22 cellular contexts compared by ENCODE assay signal in genomic region chr14:54975856-54976255, GRCh38. TPM values are rescaled to one million over a fixed set of nuclear protein-coding genes. Genes with fewer than 3 reads are reported as not detected.
A peak's percentile ranks its signal among the peaks of the same experiment; 100 is the strongest.
DNase-seq lines count a peak whose midpoint lies in the region; ATAC-seq and TF ChIP-seq lines count a peak whose summit lies in the region.
"Had no signal": no experiment of that assay in that cellular context is flagged by ENCODE, and none has a peak within 500 bp of the region (broad histone marks: within the 10 kb centered on the region; RNA-seq: fewer than 3 reads in every experiment).

No MANE protein-coding gene starts in this region.

- no peaks in the 10 kb centered on the region; a peak in 1 of 4 replicates for H3K79me1 ChIP-seq in IMR-90 (ENCODE audit: low read depth in 1 of 2, low read length in 2 of 2)

- no peak overlapping the region for H3K4me3 Mint-ChIP-seq in effector memory CD8-positive, alpha-beta T cell
- H3K4me3 Mint-ChIP-seq in osteocyte (ENCODE audit: unreplicated experiment): no peak overlapping the region
- no peak overlapping the region for H3K4me3 Mint-ChIP-seq in naive thymus-derived CD8-positive, alpha-beta T cell
- H3K4me3 Mint-ChIP-seq: activated CD4-positive, alpha-beta T cell treated with anti-CD3 and anti-CD28 coated beads, Interleukin-2, amount 10 ng/mL, durations not matched to agents 7 days and 5 days had no signal

- BruUV-seq in IMR-90 (replicated peaks; lab: Mats Ljungman, UMichigan): no TSS peak

- H2AK5ac ChIP-seq in IMR-90 (ENCODE audit: low read depth, low read length): peak overlapping the region; percentile 31; the same call in 1 of the 2 replicates

- WGBS in IMR-90 (ENCODE audit: extremely low coverage in 2 of 2, insufficient read length in 1 of 2), 2 experiments: no CpG with 5 or more reads among the region's 3 CpGs

- no peak overlapping the region for H3K4me2 ChIP-seq in IMR-90 (ENCODE audit: low read depth, low read length)

- H4K91ac ChIP-seq in IMR-90 (ENCODE audit: insufficient read depth, low read depth, low read length): no peak overlapping the region

- H3K36me3 Mint-ChIP-seq in effector memory CD8-positive, alpha-beta T cell (ENCODE audit: insufficient read depth): peaks cover 3% of the 10 kb centered on the region
- H3K36me3 Mint-ChIP-seq in osteocyte (ENCODE audit: unreplicated experiment): no peaks in the 10 kb centered on the region
- H3K36me3 Mint-ChIP-seq in naive thymus-derived CD8-positive, alpha-beta T cell: peaks cover 0 to 14% (median 9%) of the 10 kb centered on the region in 3 donors

- intact Hi-C loops in IMR-90 (cut with micrococcal nuclease): loop anchor here (5.0 kb wide), 1 partner anchor 64 kb away; no protein-coding TSS in a partner anchor

- no peak for TF ChIP-seq POLR2A in IMR-90 (IDR thresholded peaks at IDR 0.05; ENCODE audit: low read depth, low read length)

- no peak for TF ChIP-seq CTCF in IMR-90 (conservative IDR thresholded peaks at IDR 0.05; ENCODE audit: low read depth, low read length)
- no peak for TF ChIP-seq CTCF in RWPE1 (conservative IDR thresholded peaks at IDR 0.05; ENCODE audit: low read depth)
- TF ChIP-seq CTCF in osteocyte (IDR thresholded peaks at IDR 0.05): no peak

- H3K4ac ChIP-seq in IMR-90 (ENCODE audit: low read depth, low read length): no peak overlapping the region

- H4K20me1 ChIP-seq in IMR-90 (ENCODE audit: insufficient read depth, low read length): no peaks in the 10 kb centered on the region

- H3K4me1 ChIP-seq in IMR-90 (ENCODE audit: control insufficient read depth, insufficient read depth, low read length): 0 out of 2 replicates have a peak, but pooled peaks cover 2% of the 10 kb centered on the region
- H3K4me1 ChIP-seq: esophagus squamous epithelium, left ventricle myocardium inferior, pancreas had no signal

- in situ Hi-C loops in IMR-90 (cut with MboI; ENCODE audit: low sequenced_read_pairs): no loop called here

- no peaks in the 10 kb centered on the region for H3K27me3 ChIP-seq in IMR-90 (ENCODE audit: control insufficient read depth, insufficient read depth, low read length)
- H3K27me3 ChIP-seq: esophagus squamous epithelium, pancreas, tibial artery had no signal

- no peak overlapping the region for H2BK20ac ChIP-seq in IMR-90 (ENCODE audit: low read depth, low read length)

- ATAC-seq in IMR-90 (ENCODE audit: low read depth) (no peak), HG03432 (IDR thresholded peaks at IDR 0.05; ENCODE audit: unreplicated experiment) (no peak)
- ATAC-seq in effector memory CD8-positive, alpha-beta T cell (replicated peaks): peak; percentile 42
- no peak for ATAC-seq in naive thymus-derived CD8-positive, alpha-beta T cell
- ATAC-seq: sciatic nerve; stimulated activated naive CD8-positive, alpha-beta T cell treated with anti-CD3 and anti-CD28 coated beads, Interleukin-15, Interleukin-2, amounts not matched to agents 100 U/mL and 50 U/mL, for 24 hours had no signal

- H2AFZ ChIP-seq in IMR-90 (replicated peaks; ENCODE audit: low read length, poor library complexity): no peak overlapping the region

- H3K9ac ChIP-seq in IMR-90 (ENCODE audit: low read depth, low read length): no peak overlapping the region

- no peak overlapping the region for H3K27ac ChIP-seq in IMR-90 (ENCODE audit: insufficient read depth, low read length)
- H3K27ac ChIP-seq in RWPE1: peak overlapping the region; percentile 88
- H3K27ac ChIP-seq: esophagus squamous epithelium, left ventricle myocardium inferior, tibial artery had no signal

- H3K9me1 ChIP-seq in IMR-90 (ENCODE audit: insufficient read depth, low read length): no peaks in the 10 kb centered on the region

- H3K27me3 Mint-ChIP-seq in effector memory CD8-positive, alpha-beta T cell: no peaks in the 10 kb centered on the region
- no peaks in the 10 kb centered on the region for H3K27me3 Mint-ChIP-seq in osteocyte (ENCODE audit: unreplicated experiment)
- no peaks in the 10 kb centered on the region for H3K27me3 Mint-ChIP-seq in naive thymus-derived CD8-positive, alpha-beta T cell
- H3K27me3 Mint-ChIP-seq: activated CD4-positive, alpha-beta T cell treated with anti-CD3 and anti-CD28 coated beads, Interleukin-2, amount 10 ng/mL, durations not matched to agents 7 days and 5 days had no signal

- POLR2A ChIA-PET in IMR-90 (lab: Charles Lee; ENCODE audit: unreplicated experiment) (no interaction called here), RWPE1 (lab: Yijun Ruan, JAX; ENCODE audit: low non-redundant PET) (no interaction called here)
- POLR2A ChIA-PET in naive thymus-derived CD8-positive, alpha-beta T cell (lab: Charles Lee): no interaction called here

- no peaks in the 10 kb centered on the region for H3K9me3 Mint-ChIP-seq in effector memory CD8-positive, alpha-beta T cell
- H3K9me3 Mint-ChIP-seq in osteocyte (ENCODE audit: unreplicated experiment): no peaks in the 10 kb centered on the region
- H3K9me3 Mint-ChIP-seq in naive thymus-derived CD8-positive, alpha-beta T cell: no peaks in the 10 kb centered on the region
- H3K9me3 Mint-ChIP-seq: activated CD4-positive, alpha-beta T cell treated with anti-CD3 and anti-CD28 coated beads, Interleukin-2, amount 10 ng/mL, durations not matched to agents 7 days and 5 days had no signal

- no peak overlapping the region for H3K14ac ChIP-seq in IMR-90 (replicated peaks; ENCODE audit: low read depth, low read length)

- H3K23ac ChIP-seq in IMR-90 (ENCODE audit: low read depth, low read length): no peak overlapping the region

- no peak overlapping the region for H2BK5ac ChIP-seq in IMR-90 (ENCODE audit: low read depth, low read length, poor library complexity, severe bottlenecking)

- H3K56ac ChIP-seq in IMR-90 (ENCODE audit: extremely low read depth, insufficient read depth, low read length): no peak overlapping the region

- peaks cover 2 to 7% of the 10 kb centered on the region in 2 donors for H3K4me1 Mint-ChIP-seq in effector memory CD8-positive, alpha-beta T cell (ENCODE audit: low read depth in 2 of 2)
- peaks cover 13% of the 10 kb centered on the region for H3K4me1 Mint-ChIP-seq in osteocyte (ENCODE audit: unreplicated experiment)
- H3K4me1 Mint-ChIP-seq in naive thymus-derived CD8-positive, alpha-beta T cell: no peaks in the 10 kb centered on the region

- no peak overlapping the region for H2AK9ac ChIP-seq in IMR-90 (replicated peaks; ENCODE audit: low read depth, low read length, poor library complexity)

- DNase-seq in IMR-90 (no peak), RWPE1 (ENCODE audit: low spot score) (no peak), osteocyte (ENCODE audit: extremely low spot score, unreplicated experiment) (no peak), NOMO-1 treated with dmso at 0.1 percent for 144 hours (lab: John Stamatoyannopoulos, UW; ENCODE audit: unreplicated experiment) (no peak)
- DNase-seq in effector memory CD8-positive, alpha-beta T cell: no peak
- DNase-seq in naive thymus-derived CD8-positive, alpha-beta T cell: no peak
- DNase-seq: activated CD4-positive, alpha-beta T cell treated with anti-CD3 and anti-CD28 coated beads, Interleukin-2, amount 10 ng/mL, durations not matched to agents 7 days and 5 days; activated naive CD4-positive, alpha-beta T cell treated with Interleukin-2 at 50 U/mL for 16 hours; activated T-cell treated with anti-CD3 and anti-CD28 coated beads for 4 hours; amygdala; DND-41; effector CD4-positive, alpha-beta T cell; esophagus squamous epithelium; head of caudate nucleus; left ventricle myocardium inferior; NCI-H146; pancreas; stimulated activated CD4-positive, alpha-beta T cell treated with anti-CD3 and anti-CD28 coated beads, Interleukin-1b, Interleukin-23, amount 100 ng/mL, for 48 hours; stimulated activated naive CD8-positive, alpha-beta T cell treated with anti-CD3 and anti-CD28 coated beads, Interleukin-15, Interleukin-2, amounts not matched to agents 100 U/mL and 50 U/mL, for 24 hours; tibial artery had no signal

- H2BK120ac ChIP-seq in IMR-90 (ENCODE audit: low read depth, low read length): 0 out of 2 replicates have a peak overlapping the region, but pooled peaks have one; percentile 25

- H3K18ac ChIP-seq in IMR-90 (ENCODE audit: low read depth, low read length): no peak overlapping the region

- H3K4me3 ChIP-seq in IMR-90 (ENCODE audit: insufficient read depth, low read depth, low read length): no peak overlapping the region
- H3K4me3 ChIP-seq: esophagus squamous epithelium, left ventricle myocardium inferior, pancreas, tibial artery had no signal

- CTCF ChIA-PET in IMR-90 (lab: Yijun Ruan, JAX) (no interaction called here), RWPE1 (lab: Yijun Ruan, JAX) (interaction anchor here (0.6 to 1.1 kb wide), 2 partner anchors 73 to 1327 kb away, joined by 3 to 4 read pairs; partner anchors contain the start of gene GCH1)

- H2BK15ac ChIP-seq in IMR-90 (ENCODE audit: low read depth, low read length): no peak overlapping the region

- H3K36me3 ChIP-seq in IMR-90 (ENCODE audit: control insufficient read depth, insufficient read depth, low read length): 0 out of 2 replicates have a peak, but pooled peaks cover 2% of the 10 kb centered on the region
- H3K36me3 ChIP-seq: esophagus squamous epithelium, left ventricle myocardium inferior, pancreas, tibial artery had no signal

- H4K5ac ChIP-seq in IMR-90 (ENCODE audit: low read depth, low read length): no peak overlapping the region

- peak overlapping the region in 1 of 2 donors; percentile 51 for H3K27ac Mint-ChIP-seq in effector memory CD8-positive, alpha-beta T cell
- peak overlapping the region; percentile 62 for H3K27ac Mint-ChIP-seq in osteocyte (ENCODE audit: unreplicated experiment)
- no peak overlapping the region for H3K27ac Mint-ChIP-seq in naive thymus-derived CD8-positive, alpha-beta T cell
- H3K27ac Mint-ChIP-seq: activated CD4-positive, alpha-beta T cell treated with anti-CD3 and anti-CD28 coated beads, Interleukin-2, amount 10 ng/mL, durations not matched to agents 7 days and 5 days had no signal

- H4K8ac ChIP-seq in IMR-90 (ENCODE audit: low read depth in 2 of 2, low read length in 2 of 2): peak overlapping the region in 1 of 2 experiments; percentile 31; a peak in 1 of 4 replicates

- TF ChIP-seq RAD21 in IMR-90 (IDR thresholded peaks at IDR 0.05; ENCODE audit: low read length): no peak

- no peaks in the 10 kb centered on the region for H3K9me3 ChIP-seq in IMR-90 (ENCODE audit: control insufficient read depth, insufficient read depth, low read length)
- H3K9me3 ChIP-seq: esophagus squamous epithelium, left ventricle myocardium inferior, pancreas, tibial artery had no signal

- dilution Hi-C loops in IMR-90 (cut with HindIII; ENCODE audit: low sequenced_read_pairs, unreplicated experiment): no loop called here

RNA-seq across cellular contexts. Expression of gene WDHD1, which starts 51.0 kb away (rescaled TPM):
- total RNA-seq in IMR-90 (2012; rRNA removed) (13.1 and 17.5 TPM in 2 replicates), osteocyte (7.0 and 8.0 TPM in 2 replicates)
- polyA plus RNA-seq in IMR-90 (2012; rRNA removed): 3.7 and 4.4 TPM in 2 replicates
- polyA plus RNA-seq in IMR-90 (2012; cell fraction: cytosol; rRNA removed): 0.48 and 0.61 TPM in 2 replicates
- polyA plus RNA-seq in IMR-90 (2012; cell fraction: nucleus; rRNA removed; ENCODE audit: low replicate concordance): 0.27 and 1.9 TPM in 2 replicates
- total RNA-seq in naive thymus-derived CD8-positive, alpha-beta T cell: 1 to 10 TPM; 3.9 to 4.9 TPM
- polyA plus RNA-seq in naive thymus-derived CD8-positive, alpha-beta T cell: 1 to 10 TPM; 2.2 to 3.8 (median 2.4) TPM

RNA-seq across cellular contexts. Expression of gene SOCS4, which starts 51.2 kb away (rescaled TPM):
- total RNA-seq in IMR-90 (2012; rRNA removed): 12.7 and 21.7 TPM in 2 replicates
- polyA plus RNA-seq in IMR-90 (2012; rRNA removed): 3.3 and 4.6 TPM in 2 replicates
- 0.64 and 0.76 TPM in 2 replicates for polyA plus RNA-seq in IMR-90 (2012; cell fraction: cytosol; rRNA removed)
- polyA plus RNA-seq in IMR-90 (2012; cell fraction: nucleus; rRNA removed; ENCODE audit: low replicate concordance): 0.88 and 4.1 TPM in 2 replicates
- total RNA-seq in osteocyte: 20.1 and 21.8 TPM in 2 replicates
- 10 to 100 TPM; 20.2 to 22.5 TPM for total RNA-seq in naive thymus-derived CD8-positive, alpha-beta T cell
- 1 to 10 TPM; 1.5 to 2.9 (median 1.9) TPM for polyA plus RNA-seq in naive thymus-derived CD8-positive, alpha-beta T cell
